In the genomic region with DNA sequence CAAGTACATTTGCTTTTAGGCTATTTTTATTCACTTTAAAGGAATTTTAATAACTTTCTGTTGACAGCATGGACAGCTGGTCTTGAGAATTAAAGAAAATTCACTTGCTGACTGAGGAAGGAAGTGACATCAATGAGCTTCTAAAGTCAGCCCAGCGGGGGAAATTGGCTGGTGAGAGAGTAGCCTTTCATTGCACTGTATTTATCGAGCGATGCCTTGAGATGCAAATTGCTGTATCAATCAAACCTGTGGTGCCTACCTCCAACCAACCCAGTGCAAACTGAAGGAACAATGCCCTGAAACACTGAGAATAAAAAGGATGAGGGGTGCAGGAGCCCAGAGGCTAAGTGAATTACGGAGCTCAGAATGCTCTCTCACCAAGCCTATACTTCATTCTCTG, we compare ENCODE assay signal across 25 cellular contexts.
A peak's percentile ranks its signal among the peaks of the same experiment; 100 is the strongest.
DNase-seq lines count a peak whose midpoint lies in the region; TF ChIP-seq lines count a peak whose summit lies in the region.
"Had no signal": no experiment of that assay in that cellular context is flagged by ENCODE, and none has a peak within 500 bp of the region (broad histone marks: within the 10 kb centered on the region; RNA-seq: fewer than 3 reads in every experiment).

No MANE protein-coding gene starts in this region.

- H3K27me3 ChIP-seq in neural cell (ENCODE audit: insufficient read depth, low read depth, low read length) (no peaks in the 10 kb centered on the region), GM23248 (replicated peaks; ENCODE audit: insufficient read depth) (no peaks in the 10 kb centered on the region)
- H3K27me3 ChIP-seq: breast epithelium, foreskin keratinocyte, heart right ventricle, stomach, tibial artery had no signal

- 17 to 19% methylated on average over 4 of the region's 4 CpGs for WGBS in GM23248 (ENCODE audit: low coverage in 1 of 2, low lambda C conversion rate in 2 of 2, missing lambda C conversion rate in 2 of 2), 2 experiments

- TF ChIP-seq EP300 in neural cell (conservative IDR thresholded peaks at IDR 0.05; ENCODE audit: poor library complexity, severe bottlenecking), result peak; percentile 89

- H3K27ac ChIP-seq in neural cell (ENCODE audit: low read length) (peak overlapping the region; percentile 74), GM23248 (no peak overlapping the region)
- H3K27ac ChIP-seq: breast epithelium, foreskin keratinocyte, heart right ventricle, stomach, tibial artery, WERI-Rb-1 had no signal

- H3F3A ChIP-seq in neural cell (ENCODE audit: insufficient read depth, low read length, poor library complexity, severe bottlenecking) (no peaks in the 10 kb centered on the region), GM23248 (ENCODE audit: insufficient read depth) (no peaks in the 10 kb centered on the region)

- DNase-seq in ELF-1 (ENCODE audit: low read depth, low spot score) (peak; percentile 79), NCI-H1417 treated with DMSO at 0.1 percent for 48 hours (lab: John Stamatoyannopoulos, UW) (peak; percentile 33), SK-N-DZ (ENCODE audit: low spot score) (no peak), chondrocyte (ENCODE audit: low spot score) (no peak), GM23248 (no peak), Ammon's horn (ENCODE audit: low spot score) (no peak)
- DNase-seq: ACHN; activated naive CD4-positive, alpha-beta T cell treated with anti-CD3 and anti-CD28 coated beads, Interleukin-2, amount 10 ng/mL, durations not matched to agents 7 days and 5 days; amniotic stem cell; effector memory CD4-positive, alpha-beta T cell; EL; foreskin keratinocyte; heart right ventricle; NCI-H1694; NCI-H2171 treated with DMSO at 0.1 percent for 48 hours; NCI-H524 treated with DMSO at 0.1 percent for 48 hours; stomach; tibial artery; WERI-Rb-1 had no signal

- TF ChIP-seq CTCF in brain (conservative IDR thresholded peaks at IDR 0.05) (no peak), neural cell (IDR thresholded peaks at IDR 0.05; ENCODE audit: poor library complexity, severe bottlenecking) (no peak), chondrocyte (IDR thresholded peaks at IDR 0.05) (no peak)

- peaks cover 13% of the 10 kb centered on the region for H3K4me1 Mint-ChIP-seq in brain
- H3K4me1 Mint-ChIP-seq in chondrocyte (ENCODE audit: low read depth), result peaks cover 7% of the 10 kb centered on the region
- H3K4me1 Mint-ChIP-seq: activated naive CD4-positive, alpha-beta T cell treated with anti-CD3 and anti-CD28 coated beads, Interleukin-2, amount 10 ng/mL, durations not matched to agents 7 days and 5 days; CD14-positive monocyte had no signal

- H3K36me3 ChIP-seq in neural cell (ENCODE audit: insufficient read depth, low read length), result no peaks in the 10 kb centered on the region
- H3K36me3 ChIP-seq in GM23248 (ENCODE audit: low read depth), result no peaks in the 10 kb centered on the region
- H3K36me3 ChIP-seq: breast epithelium, heart right ventricle, stomach, tibial artery, WERI-Rb-1 had no signal

- H4K20me1 ChIP-seq in neural cell (ENCODE audit: insufficient read depth) (no peaks in the 10 kb centered on the region), GM23248 (ENCODE audit: insufficient read depth) (no peaks in the 10 kb centered on the region)

- H3K9me3 ChIP-seq in neural cell (ENCODE audit: low read length) (no peaks in the 10 kb centered on the region), GM23248 (ENCODE audit: low read depth) (no peaks in the 10 kb centered on the region)
- H3K9me3 ChIP-seq: breast epithelium, heart right ventricle, stomach, tibial artery had no signal

- peak overlapping the region; percentile 23 for H3K4me3 ChIP-seq in neural cell (ENCODE audit: low read length)
- no peak overlapping the region for H3K4me3 ChIP-seq in GM23248
- H3K4me3 ChIP-seq: breast epithelium, heart right ventricle, stomach, tibial artery had no signal

- H3K9me3 Mint-ChIP-seq in brain (peaks cover 0 to 4% (median 3%) of the 10 kb centered on the region in 5 experiments), chondrocyte (ENCODE audit: low read depth) (no peaks in the 10 kb centered on the region)
- H3K9me3 Mint-ChIP-seq: activated naive CD4-positive, alpha-beta T cell treated with anti-CD3 and anti-CD28 coated beads, Interleukin-2, amount 10 ng/mL, durations not matched to agents 7 days and 5 days; activated T-helper 1 cell treated with anti-CD3 and anti-CD28 coated beads, Interleukin-12 subunit alpha, Interleukin-12 subunit beta, Interleukin-2, Interleukin-4 antibody, amounts not matched to agents 30 ng/mL and 10 ng/mL and 1 ng/mL, durations not matched to agents 14 hours and 24 hours and 36 hours had no signal

- H3K4me1 ChIP-seq in GM23248 (ENCODE audit: insufficient read depth), result no peaks in the 10 kb centered on the region
- H3K4me1 ChIP-seq: breast epithelium, foreskin keratinocyte, stomach, tibial artery had no signal

- peaks cover 2% of the 10 kb centered on the region for H3K27me3 Mint-ChIP-seq in brain
- H3K27me3 Mint-ChIP-seq in chondrocyte (ENCODE audit: low read depth), result peaks cover 6% of the 10 kb centered on the region
- H3K27me3 Mint-ChIP-seq: activated naive CD4-positive, alpha-beta T cell treated with anti-CD3 and anti-CD28 coated beads, Interleukin-2, amount 10 ng/mL, durations not matched to agents 7 days and 5 days; natural killer cell treated with Interleukin-12 subunit alpha and Interleukin-12 subunit beta and Interleukin-15 and Interleukin-18, amount 100 ng/mL, for 72 hours had no signal

- peak; percentile 22 for TF ChIP-seq RAD21 in neural cell (conservative IDR thresholded peaks at IDR 0.05)

- no peak overlapping the region for H2AFZ ChIP-seq in neural cell (ENCODE audit: low read depth, low read length)
- H2AFZ ChIP-seq in GM23248, result no peak overlapping the region

- H3K4me3 Mint-ChIP-seq in brain (peak overlapping the region in 3 of 5 experiments; percentile 14 to 22 (median 16)), chondrocyte (ENCODE audit: unreplicated experiment) (no peak overlapping the region)
- H3K4me3 Mint-ChIP-seq: activated naive CD4-positive, alpha-beta T cell treated with anti-CD3 and anti-CD28 coated beads, Interleukin-2, amount 10 ng/mL, durations not matched to agents 7 days and 5 days; activated T-helper 1 cell treated with anti-CD3 and anti-CD28 coated beads, Interleukin-12 subunit alpha, Interleukin-12 subunit beta, Interleukin-2, Interleukin-4 antibody, amounts not matched to agents 30 ng/mL and 10 ng/mL and 1 ng/mL, durations not matched to agents 14 hours and 24 hours and 36 hours; CD14-positive monocyte; natural killer cell treated with Interleukin-12 subunit alpha and Interleukin-12 subunit beta and Interleukin-15 and Interleukin-18, amount 100 ng/mL, for 72 hours had no signal

- in situ Hi-C loops in GM23248 (cut with MboI), result no loop called here

- H3K79me2 ChIP-seq in neural cell (replicated peaks; ENCODE audit: insufficient read depth, low read length), result no peaks in the 10 kb centered on the region
- no peaks in the 10 kb centered on the region for H3K79me2 ChIP-seq in GM23248 (ENCODE audit: insufficient read depth)

- no peak overlapping the region for H3K4me2 ChIP-seq in neural cell (ENCODE audit: low read length)
- H3K4me2 ChIP-seq in GM23248 (ENCODE audit: unreplicated experiment), result no peak overlapping the region

- H3K9ac ChIP-seq in neural cell (ENCODE audit: low read length), result peak overlapping the region; percentile 10
- no peak overlapping the region for H3K9ac ChIP-seq in GM23248

- H3K36me3 Mint-ChIP-seq in brain (no peaks in the 10 kb centered on the region), chondrocyte (ENCODE audit: low read depth) (no peaks in the 10 kb centered on the region)
- H3K36me3 Mint-ChIP-seq: activated naive CD4-positive, alpha-beta T cell treated with anti-CD3 and anti-CD28 coated beads, Interleukin-2, amount 10 ng/mL, durations not matched to agents 7 days and 5 days; CD14-positive monocyte; natural killer cell treated with Interleukin-12 subunit alpha and Interleukin-12 subunit beta and Interleukin-15 and Interleukin-18, amount 100 ng/mL, for 72 hours had no signal

- H3K27ac Mint-ChIP-seq in brain, result peak overlapping the region in 2 of 5 experiments; percentile 46 to 60
- H3K27ac Mint-ChIP-seq in chondrocyte (ENCODE audit: unreplicated experiment), result no peak overlapping the region
- H3K27ac Mint-ChIP-seq: activated naive CD4-positive, alpha-beta T cell treated with anti-CD3 and anti-CD28 coated beads, Interleukin-2, amount 10 ng/mL, durations not matched to agents 7 days and 5 days; activated T-helper 1 cell treated with anti-CD3 and anti-CD28 coated beads, Interleukin-12 subunit alpha, Interleukin-12 subunit beta, Interleukin-2, Interleukin-4 antibody, amounts not matched to agents 30 ng/mL and 10 ng/mL and 1 ng/mL, durations not matched to agents 14 hours and 24 hours and 36 hours; CD14-positive monocyte; natural killer cell treated with Interleukin-12 subunit alpha and Interleukin-12 subunit beta and Interleukin-15 and Interleukin-18, amount 100 ng/mL, for 72 hours had no signal

- H3K9me2 ChIP-seq in neural cell (ENCODE audit: insufficient read depth, low read length), result no peaks in the 10 kb centered on the region
- no peaks in the 10 kb centered on the region for H3K9me2 ChIP-seq in GM23248 (ENCODE audit: insufficient read depth)

TF ChIP-seq in neural cell, 6 proteins besides CTCF, POLR2A, EP300 and RAD21:
- TF ChIP-seq MXI1 (conservative IDR thresholded peaks at IDR 0.05; ENCODE audit: poor library complexity, severe bottlenecking), result no peak
- no peak for TF ChIP-seq TAF1 (IDR thresholded peaks at IDR 0.05; ENCODE audit: low read depth)
- no peak for TF ChIP-seq SMC3 (conservative IDR thresholded peaks at IDR 0.05; ENCODE audit: poor library complexity)
- TF ChIP-seq POLR2AphosphoS5 (IDR thresholded peaks at IDR 0.05), result peak; percentile 93
- no peak for TF ChIP-seq EZH2 (IDR thresholded peaks at IDR 0.05; ENCODE audit: borderline replicate concordance, insufficient read depth, low read length, poor library complexity, severe bottlenecking)
TF ChIP-seq in neural cell: peak in this region for 1.

Comparison
In these comparisons a context has a peak if more than half of its experiments do, and no peak if none do; other contexts are left out.
1. DNase-seq: peak in ELF-1 (single experiment) and NCI-H1417 treated with DMSO at 0.1 percent for 48 hours (single experiment); none in SK-N-DZ (single experiment), chondrocyte (single experiment), GM23248 (single experiment) and Ammon's horn (single experiment).